34 cellular contexts compared by ENCODE assay signal in the genomic region with DNA sequence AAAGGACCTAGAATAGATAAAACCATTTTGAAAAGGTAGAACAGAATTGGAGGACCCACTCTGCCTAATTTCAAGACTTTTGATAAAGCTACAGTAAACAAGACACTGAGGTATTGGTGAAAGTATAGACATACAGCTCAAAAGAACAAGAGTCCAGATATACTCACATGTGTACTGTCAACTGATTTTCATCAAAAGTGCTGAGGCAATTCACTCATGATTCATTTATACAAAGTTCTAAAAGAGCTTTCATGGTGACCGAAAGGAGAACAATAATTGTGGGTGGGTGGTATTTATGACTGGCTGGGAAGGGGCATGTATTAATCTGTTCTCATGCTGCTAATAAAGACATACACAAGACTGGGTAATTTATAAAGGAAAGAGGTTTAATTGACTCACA. TPM values are rescaled to one million over a fixed set of nuclear protein-coding genes. Genes with fewer than 3 reads are reported as not detected.
DNase-seq lines count a peak whose midpoint lies in the region; ATAC-seq, FAIRE-seq and TF ChIP-seq lines count a peak whose summit lies in the region.
"Had no signal": no experiment of that assay in that cellular context is flagged by ENCODE, and none has a peak within 500 bp of the region (broad histone marks: within the 10 kb centered on the region; RNA-seq: fewer than 3 reads in every experiment).

No MANE protein-coding gene starts in this region.

- in situ Hi-C loops in gastrocnemius medialis (cut with MboI; ENCODE audit: low sequenced_read_pairs in 4 of 4) = loop anchor here in 3 of 4 donors (10.0 kb wide), 2 partner anchors 45 to 55 kb away; no protein-coding TSS in a partner anchor

- H3K27ac ChIP-seq in gastrocnemius medialis = peak overlapping the region; percentile 96 to 98 (median 98)
- H3K27ac ChIP-seq: 22Rv1, C4-2B, cardiac muscle cell, epithelial cell of prostate, parathyroid adenoma, transverse colon had no signal

- H3K36me3 ChIP-seq in gastrocnemius medialis = no peaks in the 10 kb centered on the region
- H3K36me3 ChIP-seq: cardiac muscle cell, MG63, transverse colon had no signal

- FAIRE-seq in H54 (lab: Jason Lieb, UNC) = peak; percentile 27
- no peak for FAIRE-seq in RCC 7860 (lab: Jason Lieb, UNC)
- FAIRE-seq: GM19239 had no signal

- H3K27me3 ChIP-seq in gastrocnemius medialis = no peaks in the 10 kb centered on the region
- H3K27me3 ChIP-seq: cardiac muscle cell, MG63, transverse colon had no signal

- peak overlapping the region in 3 of 5 experiments; percentile 2 to 23 (median 14) for H3K4me3 Mint-ChIP-seq in brain
- H3K4me3 Mint-ChIP-seq: activated CD4-positive, alpha-beta memory T cell treated with anti-CD3 and anti-CD28 coated beads for 36 hours; activated naive CD8-positive, alpha-beta T cell treated with anti-CD3 and anti-CD28 coated beads for 36 hours; memory B cell; neural crest cell had no signal

- TF ChIP-seq POLR2A in H54 (IDR thresholded peaks at IDR 0.05; ENCODE audit: low read depth, low read length) = no peak
- no peak for TF ChIP-seq POLR2A in gastrocnemius medialis (IDR thresholded peaks at IDR 0.05)

- H3K4me1 Mint-ChIP-seq in brain = peaks cover 86% of the 10 kb centered on the region

- H3K4me3 ChIP-seq in gastrocnemius medialis = no peak overlapping the region
- H3K4me3 ChIP-seq: cardiac muscle cell, MG63, transverse colon had no signal

- peaks cover 3% of the 10 kb centered on the region for H3K27me3 Mint-ChIP-seq in brain
- H3K27me3 Mint-ChIP-seq: activated CD4-positive, alpha-beta memory T cell treated with anti-CD3 and anti-CD28 coated beads for 36 hours; activated naive CD8-positive, alpha-beta T cell treated with anti-CD3 and anti-CD28 coated beads for 36 hours; memory B cell had no signal

- DNase-seq in activated CD4-positive, CD25-positive, alpha-beta regulatory T cell treated with anti-CD3 and anti-CD28 coated beads, Interleukin-2, amount 50 U/mL, for 72 hours = no peak
- no peak for DNase-seq in H54 (ENCODE audit: insufficient read length, low spot score)
- no peak for DNase-seq in gastrocnemius medialis
- DNase-seq in RCC 7860 (ENCODE audit: low spot score) = no peak
- no peak for DNase-seq in epidermal melanocyte (ENCODE audit: insufficient read length, low spot score)
- DNase-seq: activated CD4-positive, alpha-beta memory T cell treated with anti-CD3 and anti-CD28 coated beads for 36 hours; activated CD4-positive, CD25-positive, alpha-beta regulatory T cell; activated effector memory CD4-positive, alpha-beta T cell treated with Interleukin-2 at 50 U/mL for 16 hours; activated naive CD8-positive, alpha-beta T cell treated with anti-CD3 and anti-CD28 coated beads for 36 hours; anterior cingulate cortex; Caco-2; DMS79 treated with DMSO at 0.1 percent for 48 hours; GF-D8; KBM-7; MG63; NCI-H1105 treated with DMSO at 0.1 percent for 48 hours; NCI-H187 treated with DMSO at 0.1 percent for 48 hours; NCI-H2171; RPMI8226; SK-N-SH; stimulated activated CD4-positive, alpha-beta T cell treated with anti-CD3 and anti-CD28 coated beads, Interleukin-2, amount 100 ng/mL, for 24 hours; stimulated activated CD8-positive, alpha-beta memory T cell treated with anti-CD3 and anti-CD28 coated beads, Interleukin-4, amount 100 ng/mL, for 48 hours; transverse colon had no signal

- intact Hi-C loops in gastrocnemius medialis (cut with DNase I; ENCODE audit: low total_unique reads) = loop anchor here (10.0 kb wide), 1 partner anchor 925 kb away; no protein-coding TSS in a partner anchor

- H3K9me3 Mint-ChIP-seq in brain = peaks cover 0 to 4% (median 0%) of the 10 kb centered on the region in 5 experiments
- H3K9me3 Mint-ChIP-seq: activated CD4-positive, alpha-beta memory T cell treated with anti-CD3 and anti-CD28 coated beads for 36 hours; activated naive CD8-positive, alpha-beta T cell treated with anti-CD3 and anti-CD28 coated beads for 36 hours; memory B cell; neural crest cell had no signal

- H3K4me1 ChIP-seq in gastrocnemius medialis = peaks cover 87 to 91% of the 10 kb centered on the region in 2 donors

- peaks cover 33% of the 10 kb centered on the region for H3K36me3 Mint-ChIP-seq in brain
- H3K36me3 Mint-ChIP-seq: memory B cell had no signal

- H3K9me3 ChIP-seq in gastrocnemius medialis = no peaks in the 10 kb centered on the region
- H3K9me3 ChIP-seq: Caco-2, MG63, SK-N-SH, transverse colon had no signal

- TF ChIP-seq CTCF in brain (conservative IDR thresholded peaks at IDR 0.05) = no peak
- no peak for TF ChIP-seq CTCF in gastrocnemius medialis (IDR thresholded peaks at IDR 0.05 in 4 of 5, conservative IDR thresholded peaks at IDR 0.05 in 1 of 5)

- ATAC-seq in activated CD4-positive, CD25-positive, alpha-beta regulatory T cell treated with anti-CD3 and anti-CD28 coated beads, Interleukin-2, amount 50 U/mL, for 24 hours = peak; percentile 64 to 72
- ATAC-seq in gastrocnemius medialis = no peak
- ATAC-seq in GM18519 (IDR thresholded peaks at IDR 0.05; ENCODE audit: low FRiP score, unreplicated experiment) = no peak

- H3K27ac Mint-ChIP-seq in brain = peak overlapping the region in 1 of 5 experiments; percentile 32
- H3K27ac Mint-ChIP-seq: activated CD4-positive, alpha-beta memory T cell treated with anti-CD3 and anti-CD28 coated beads for 36 hours; activated naive CD8-positive, alpha-beta T cell treated with anti-CD3 and anti-CD28 coated beads for 36 hours; memory B cell had no signal

RNA-seq across cellular contexts. Expression of a gene that starts 7.3 kb away (rescaled TPM):
- 8.6 TPM for polyA plus RNA-seq in brain (ENCODE audit: insufficient read depth, low read depth, low replicate concordance)
- total RNA-seq in gastrocnemius medialis = 10 to 100 TPM; 23.0 to 52.1 (median 31.8) TPM

Comparison
In these comparisons a context has a peak if more than half of its experiments do, and no peak if none do; other contexts are left out.
1. ATAC-seq: peak in activated CD4-positive, CD25-positive, alpha-beta regulatory T cell treated with anti-CD3 and anti-CD28 coated beads, Interleukin-2, amount 50 U/mL, for 24 hours (2 of 2); none in gastrocnemius medialis (0 of 2) and GM18519 (single experiment).